In genomic region chr14:52313903-52314481, GRCh38 we compare ENCODE assay signal across 8 cellular contexts. TPM values are rescaled to one million over a fixed set of nuclear protein-coding genes. Genes with fewer than 3 reads are reported as not detected.
DNase-seq lines count a peak whose midpoint lies in the region; ATAC-seq and TF ChIP-seq lines count a peak whose summit lies in the region.

Gene PTGER2, plus strand, starts transcription at chr14:52314312. Its CDS starts 237 bp downstream, at chr14:52314549.

- DNase-seq in COR-L47 (lab: John Stamatoyannopoulos, UW) (peak; percentile 87), NCI-H1048 (lab: John Stamatoyannopoulos, UW) (peak; percentile 29), colonic mucosa (peak; percentile 88), right lobe of liver (peak; percentile 74 to 88 (median 87)), NCI-H187 treated with DMSO at 0.1 percent for 48 hours (lab: John Stamatoyannopoulos, UW) (no peak)
- peak; percentile 74 to 81 for DNase-seq in activated CD4-positive, alpha-beta T cell treated with anti-CD3 and anti-CD28 coated beads for 4 hours
- DNase-seq in stimulated activated CD4-positive, alpha-beta T cell treated with anti-CD3 and anti-CD28 coated beads, Interleukin-4, amount 100 ng/mL, for 1 hour: peak; percentile 76

- H3K36me3 ChIP-seq in colonic mucosa: no peaks in the 10 kb centered on the region
- H3K36me3 ChIP-seq in right lobe of liver: no peaks in the 10 kb centered on the region

- no peaks in the 10 kb centered on the region for H3K27me3 ChIP-seq in colonic mucosa
- peaks cover 0 to 13% of the 10 kb centered on the region in 2 donors for H3K27me3 ChIP-seq in right lobe of liver

- TF ChIP-seq CTCF in colonic mucosa (IDR thresholded peaks at IDR 0.05): no peak
- TF ChIP-seq CTCF in right lobe of liver (IDR thresholded peaks at IDR 0.05): no peak

- peak within 1 kb of the TSS; percentile 88 to 89 for H3K9ac ChIP-seq in colonic mucosa (ENCODE audit: low read depth in 2 of 2, low read length in 2 of 2)

- intact Hi-C loops in colonic mucosa (cut with DNase I): no loop called here
- intact Hi-C loops in right lobe of liver (cut with DNase I): no loop called here

- H3K4me1 ChIP-seq in colonic mucosa: no peaks in the 10 kb centered on the region
- H3K4me1 ChIP-seq in right lobe of liver: peaks cover 0 to 15% (median 0%) of the 10 kb centered on the region in 4 donors

- TF ChIP-seq POLR2A in right lobe of liver (IDR thresholded peaks at IDR 0.05): peak; percentile 65

- H3K4me3 ChIP-seq in colonic mucosa: peak within 1 kb of the TSS; percentile 45
- peak within 1 kb of the TSS; percentile 38 to 52 (median 45) for H3K4me3 ChIP-seq in right lobe of liver

- H3K9me3 ChIP-seq in colonic mucosa (no peaks in the 10 kb centered on the region), right lobe of liver (no peaks in the 10 kb centered on the region)

- ATAC-seq in GM21526 (IDR thresholded peaks at IDR 0.05; ENCODE audit: low FRiP score, unreplicated experiment): peak; percentile 43
- peak; percentile 76 to 88 (median 86) for ATAC-seq in right lobe of liver

- 2% methylated on average over 10 of the region's 69 CpGs for WGBS in right lobe of liver (ENCODE audit: insufficient coverage, low coverage, low lambda C conversion rate, missing lambda C conversion rate)

- H3K27ac ChIP-seq in colonic mucosa (peak within 1 kb of the TSS; percentile 71), right lobe of liver (peak within 1 kb of the TSS in 2 of 3 donors; percentile 34 to 49)

RNA-seq across cellular contexts. Expression of gene PTGER2, which starts in this region (rescaled TPM):
- total RNA-seq in colonic mucosa (1 to 10 TPM; 4.3 to 6.6 TPM), right lobe of liver (1 to 10 TPM in 1 of 6 experiments, under 1 TPM in 5; 0.24 to 1.9 (median 0.51) TPM)
